8 cellular contexts compared by ENCODE assay signal in genomic region chr6:148464319-148465010, GRCh38.
A peak's percentile ranks its signal among the peaks of the same experiment; 100 is the strongest.
DNase-seq lines count a peak whose midpoint lies in the region; ATAC-seq, FAIRE-seq and TF ChIP-seq lines count a peak whose summit lies in the region.

No MANE protein-coding gene starts in this region.

- no peak overlapping the region for H3K4me3 ChIP-seq in BE2C (ENCODE audit: low read depth, low read length)

- H3K36me3 ChIP-seq in BE2C = no peaks in the 10 kb centered on the region

- peak; percentile 90 for TF ChIP-seq CTCF in BE2C (IDR thresholded peaks at IDR 0.05; ENCODE audit: low read depth, low read length)

- no peaks in the 10 kb centered on the region for H3K9me3 ChIP-seq in BE2C

- peak; percentile 94 for FAIRE-seq in endometrium (lab: Jason Lieb, UNC)

- peaks cover 2% of the 10 kb centered on the region; the same call in 1 of the 2 replicates for H3K27me3 ChIP-seq in BE2C

- H3K4me1 ChIP-seq in BE2C = no peaks in the 10 kb centered on the region

- peak; percentile 83 for ATAC-seq in GM18870 (IDR thresholded peaks at IDR 0.05; ENCODE audit: unreplicated experiment)
- peak; percentile 80 for ATAC-seq in HG03280 (IDR thresholded peaks at IDR 0.05; ENCODE audit: unreplicated experiment)

- peak; percentile 57 for DNase-seq in BE2C
- DNase-seq in NCI-H524 (lab: John Stamatoyannopoulos, UW) = peak; percentile 80 to 93
- peak; percentile 68 to 72 for DNase-seq in activated CD4-positive, alpha-beta T cell treated with anti-CD3 and anti-CD28 coated beads, Interleukin-2, amount 50 U/mL, for 48 hours
- peak; percentile 76 for DNase-seq in middle frontal gyrus (ENCODE audit: extremely low spot score, low spot score)
- peak in 4 of 6 experiments; percentile 6 to 31 (median 12) for DNase-seq in stimulated activated naive CD4-positive, alpha-beta T cell (lab: John Stamatoyannopoulos, UW)

Comparison
In these comparisons a context has a peak if more than half of its experiments do, and no peak if none do; other contexts are left out.
1. DNase-seq: peak in every context shown above with its lines; median percentile 86 in NCI-H524; 76 in middle frontal gyrus; 70 in activated CD4-positive, alpha-beta T cell treated with anti-CD3 and anti-CD28 coated beads, Interleukin-2, amount 50 U/mL, for 48 hours; 57 in BE2C; 12 in stimulated activated naive CD4-positive, alpha-beta T cell.